Comparison of ENCODE assay signal across 13 cellular contexts in genomic region chr1:113153116-113153803, GRCh38.
DNase-seq lines count a peak whose midpoint lies in the region; ATAC-seq and TF ChIP-seq lines count a peak whose summit lies in the region.
"Had no signal": no experiment of that assay in that cellular context is flagged by ENCODE, and none has a peak within 500 bp of the region (broad histone marks: within the 10 kb centered on the region; RNA-seq: fewer than 3 reads in every experiment).

No MANE protein-coding gene starts in this region.

- intact Hi-C loops in mammary epithelial cell (cut with micrococcal nuclease), result no loop called here
- intact Hi-C loops in psoas muscle (cut with DNase I), result no loop called here

- H3K4me3 ChIP-seq in mammary epithelial cell (replicated peaks in 1 of 3; ENCODE audit: insufficient read depth in 1 of 3, low read depth in 2 of 3, low read length in 3 of 3) (no peak overlapping the region), mesenchymal stem cell (ENCODE audit: insufficient read depth in 1 of 2, low read depth in 1 of 2, low read length in 2 of 2) (peak overlapping the region in 1 of 2 experiments; percentile 3), psoas muscle (no peak overlapping the region)
- H3K4me3 ChIP-seq: PC-9, vagina had no signal

- H2BK15ac ChIP-seq in mesenchymal stem cell (ENCODE audit: low read depth, poor library complexity, severe bottlenecking), result no peak overlapping the region

- no peak overlapping the region for H4K8ac ChIP-seq in mesenchymal stem cell (ENCODE audit: low read length)

- no peak overlapping the region for H2BK120ac ChIP-seq in mesenchymal stem cell (ENCODE audit: low read depth, low read length)

- H3K79me2 ChIP-seq in mammary epithelial cell (ENCODE audit: insufficient read depth, low read length), result no peaks in the 10 kb centered on the region

- H2BK5ac ChIP-seq in mesenchymal stem cell (ENCODE audit: low read depth, low read length, poor library complexity, severe bottlenecking), result no peak overlapping the region

- peaks cover 8% of the 10 kb centered on the region for H3K4me1 ChIP-seq in mammary epithelial cell (ENCODE audit: insufficient read depth, low read length)
- H3K4me1 ChIP-seq in mesenchymal stem cell (ENCODE audit: control insufficient read depth, insufficient read depth, low read depth, low read length), result no peaks in the 10 kb centered on the region
- no peaks in the 10 kb centered on the region for H3K4me1 ChIP-seq in psoas muscle
- H3K4me1 ChIP-seq: vagina had no signal

- TF ChIP-seq CTCF in mammary epithelial cell (conservative IDR thresholded peaks at IDR 0.05 in 1 of 2, IDR thresholded peaks at IDR 0.05 in 1 of 2; ENCODE audit: extremely low read depth in 1 of 2, insufficient read depth in 1 of 2, low read depth in 1 of 2, low read length in 2 of 2) (peak in 1 of 2 donors; percentile 5), psoas muscle (IDR thresholded peaks at IDR 0.05) (no peak)

- H3K36me3 ChIP-seq in mammary epithelial cell (ENCODE audit: insufficient read depth, low read length) (no peaks in the 10 kb centered on the region), mesenchymal stem cell (ENCODE audit: control insufficient read depth in 1 of 2, insufficient read depth in 2 of 2, low read depth in 1 of 2, low read length in 2 of 2) (no peaks in the 10 kb centered on the region), psoas muscle (ENCODE audit: insufficient read depth in 1 of 2, low read depth in 1 of 2) (no peaks in the 10 kb centered on the region)
- H3K36me3 ChIP-seq: vagina had no signal

- H3K9me3 ChIP-seq in mammary epithelial cell (replicated peaks; ENCODE audit: insufficient read depth, low read length), result no peaks in the 10 kb centered on the region
- peaks cover 12% of the 10 kb centered on the region for H3K9me3 ChIP-seq in mesenchymal stem cell (ENCODE audit: control insufficient read depth, low read length)
- peaks cover 3% of the 10 kb centered on the region for H3K9me3 ChIP-seq in psoas muscle
- H3K9me3 ChIP-seq: vagina had no signal

- H3K18ac ChIP-seq in mesenchymal stem cell (ENCODE audit: low read depth in 1 of 2, low read length in 2 of 2), result no peak overlapping the region

- H2BK12ac ChIP-seq in mesenchymal stem cell (ENCODE audit: low read length in 2 of 2), result no peak overlapping the region

- H3K79me1 ChIP-seq in mesenchymal stem cell (replicated peaks; ENCODE audit: low read length, poor library complexity, severe bottlenecking), result no peaks in the 10 kb centered on the region

- H3K23ac ChIP-seq in mesenchymal stem cell (ENCODE audit: low read length in 2 of 2), result no peak overlapping the region

- no peaks in the 10 kb centered on the region for H3K27me3 ChIP-seq in mammary epithelial cell (ENCODE audit: insufficient read depth, low read length)
- no peaks in the 10 kb centered on the region for H3K27me3 ChIP-seq in mesenchymal stem cell (ENCODE audit: control insufficient read depth in 1 of 2, insufficient read depth in 1 of 2, low read length in 2 of 2)
- H3K27me3 ChIP-seq in psoas muscle (ENCODE audit: insufficient read depth in 3 of 3, low read length in 2 of 3), result no peaks in the 10 kb centered on the region
- H3K27me3 ChIP-seq: vagina had no signal

- BruUV-seq in mammary epithelial cell (replicated peaks; lab: Mats Ljungman, UMichigan), result no TSS peak

- WGBS in mammary epithelial cell (ENCODE audit: low coverage, missing lambda C conversion rate), result 50% methylated on average over 4 of the region's 5 CpGs
- 91% methylated on average over 5 of the region's 5 CpGs for WGBS in mesenchymal stem cell
- 71 to 78% (median 74%) methylated on average over 5 of the region's 5 CpGs for whole genome bisulfite sequencing in psoas muscle, 3 donors

- H4K91ac ChIP-seq in mesenchymal stem cell (ENCODE audit: low read length), result no peak overlapping the region

- no peak overlapping the region for H3K4ac ChIP-seq in mesenchymal stem cell (ENCODE audit: low read depth in 1 of 2, low read length in 2 of 2)

- H4K20me1 ChIP-seq in mammary epithelial cell (ENCODE audit: insufficient read depth, low read length), result no peaks in the 10 kb centered on the region

- H3K4me2 ChIP-seq in mammary epithelial cell (ENCODE audit: insufficient read depth, low read depth, low read length), result no peak overlapping the region
- H3K4me2 ChIP-seq in mesenchymal stem cell (ENCODE audit: low read length, poor library complexity, severe bottlenecking), result no peak overlapping the region
- H3K4me2 ChIP-seq: PC-9 had no signal

- CTCF ChIA-PET in mammary epithelial cell (lab: Charles Lee; ENCODE audit: low non-redundant PET), result no interaction called here

- in situ Hi-C loops in mammary epithelial cell (cut with MboI; ENCODE audit: low sequenced_read_pairs in 2 of 2), result no loop called here

- no peak overlapping the region for H2AK5ac ChIP-seq in mesenchymal stem cell (ENCODE audit: low read length, severe bottlenecking)

- no peak overlapping the region for H3K14ac ChIP-seq in mesenchymal stem cell (ENCODE audit: low read length in 2 of 2)

- H2AFZ ChIP-seq in mammary epithelial cell (ENCODE audit: low read depth, low read length), result peak overlapping the region; percentile 49
- H2AFZ ChIP-seq in mesenchymal stem cell (ENCODE audit: low read depth, low read length), result no peak overlapping the region
- H2AFZ ChIP-seq: PC-9 had no signal

- dilution Hi-C loops in mammary epithelial cell (cut with HindIII; ENCODE audit: low sequenced_read_pairs), result no loop called here

- ATAC-seq in HG03342 (IDR thresholded peaks at IDR 0.05; ENCODE audit: unreplicated experiment) (no peak), psoas muscle (no peak), GM19467 (IDR thresholded peaks at IDR 0.05; ENCODE audit: unreplicated experiment) (no peak)
- ATAC-seq: natural killer cell treated with Interleukin-12 subunit alpha and Interleukin-12 subunit beta and Interleukin-15 and Interleukin-18, amount 100 ng/mL, for 72 hours had no signal

- H3K27ac ChIP-seq in mammary epithelial cell (ENCODE audit: insufficient read depth, low read depth, low read length) (no peak overlapping the region), mesenchymal stem cell (ENCODE audit: low read length, poor library complexity, severe bottlenecking) (no peak overlapping the region), psoas muscle (no peak overlapping the region)
- H3K27ac ChIP-seq: PC-9, vagina had no signal

- peak; percentile 20 for DNase-seq in EH (ENCODE audit: low read depth)
- peak; percentile 35 for DNase-seq in NCI-H1105 treated with DMSO at 0.1 percent for 48 hours (lab: John Stamatoyannopoulos, UW)
- peak; percentile 66 for DNase-seq in mammary epithelial cell
- no peak for DNase-seq in mesenchymal stem cell
- no peak for DNase-seq in activated CD4-positive, alpha-beta T cell treated with anti-CD3 and anti-CD28 coated beads, Interleukin-2, amount 50 U/mL, for 48 hours
- DNase-seq in psoas muscle, result no peak
- DNase-seq: GDM1, NCI-H2029, PC-9 had no signal

- no peak overlapping the region for H3K9ac ChIP-seq in mammary epithelial cell (ENCODE audit: insufficient read depth, low read length)
- peak overlapping the region; percentile 24 for H3K9ac ChIP-seq in mesenchymal stem cell (ENCODE audit: low read length)

Comparison
In these comparisons a context has a peak if more than half of its experiments do, and no peak if none do; other contexts are left out.
1. DNase-seq: peak in EH (single experiment), NCI-H1105 treated with DMSO at 0.1 percent for 48 hours (single experiment) and mammary epithelial cell (single experiment); none in mesenchymal stem cell (single experiment), activated CD4-positive, alpha-beta T cell treated with anti-CD3 and anti-CD28 coated beads, Interleukin-2, amount 50 U/mL, for 48 hours (0 of 2) and psoas muscle (0 of 2).